Comparison of ENCODE assay signal across 8 cellular contexts in genomic region chr1:203504400-203505250, GRCh38. TPM values are rescaled to one million over a fixed set of nuclear protein-coding genes. Genes with fewer than 3 reads are reported as not detected.
DNase-seq lines count a peak whose midpoint lies in the region; ATAC-seq and TF ChIP-seq lines count a peak whose summit lies in the region.

No MANE protein-coding gene starts in this region.

- H3K27me3 Mint-ChIP-seq in activated CD4-positive, alpha-beta memory T cell treated with anti-CD3 and anti-CD28 coated beads, Interleukin-2, amount 10 ng/mL, durations not matched to agents 7 days and 5 days = peaks cover 15% of the 10 kb centered on the region

- no peak overlapping the region for H3K27ac ChIP-seq in C4-2B

- no peak for ATAC-seq in HG03045 (IDR thresholded peaks at IDR 0.05; ENCODE audit: unreplicated experiment)

- peak; percentile 75 for DNase-seq in HPDE6-E6E7 (ENCODE audit: extremely low spot score)
- peak; percentile 85 for DNase-seq in NCI-H82 treated with DMSO at 0.1 percent for 48 hours (lab: John Stamatoyannopoulos, UW; ENCODE audit: unreplicated experiment)
- peak; percentile 79 for DNase-seq in activated CD4-positive, alpha-beta memory T cell treated with anti-CD3 and anti-CD28 coated beads, Interleukin-2, amount 10 ng/mL, durations not matched to agents 7 days and 5 days
- DNase-seq in effector CD4-positive, alpha-beta T cell = peak; percentile 69
- DNase-seq in lung microvascular endothelial cell (ENCODE audit: low read depth in 2 of 2) = peak; percentile 79 to 84
- DNase-seq in stimulated activated CD8-positive, alpha-beta memory T cell treated with anti-CD3 and anti-CD28 coated beads, Interleukin-12 subunit alpha, Interleukin-12 subunit beta, amount 100 ng/mL, for 24 hours (ENCODE audit: extremely low read depth) = peak; percentile 32

- no peaks in the 10 kb centered on the region for H3K9me3 Mint-ChIP-seq in activated CD4-positive, alpha-beta memory T cell treated with anti-CD3 and anti-CD28 coated beads, Interleukin-2, amount 10 ng/mL, durations not matched to agents 7 days and 5 days

- H3K4me1 Mint-ChIP-seq in activated CD4-positive, alpha-beta memory T cell treated with anti-CD3 and anti-CD28 coated beads, Interleukin-2, amount 10 ng/mL, durations not matched to agents 7 days and 5 days = no peaks in the 10 kb centered on the region

- peak; percentile 87 for TF ChIP-seq CTCF in C4-2B (conservative IDR thresholded peaks at IDR 0.05)

- POLR2A ChIA-PET in activated CD4-positive, alpha-beta memory T cell treated with anti-CD3 and anti-CD28 coated beads, Interleukin-2, amount 10 ng/mL, durations not matched to agents 7 days and 5 days (lab: Charles Lee) = interaction anchor here (1.1 to 1.4 kb wide), 2 partner anchors 14 to 124 kb away, joined by 3 to 4 read pairs; no protein-coding TSS in a partner anchor

- H3K27ac Mint-ChIP-seq in activated CD4-positive, alpha-beta memory T cell treated with anti-CD3 and anti-CD28 coated beads, Interleukin-2, amount 10 ng/mL, durations not matched to agents 7 days and 5 days = no peak overlapping the region

- no peaks in the 10 kb centered on the region for H3K36me3 Mint-ChIP-seq in activated CD4-positive, alpha-beta memory T cell treated with anti-CD3 and anti-CD28 coated beads, Interleukin-2, amount 10 ng/mL, durations not matched to agents 7 days and 5 days (ENCODE audit: low read depth)

- no peak overlapping the region for H3K4me3 Mint-ChIP-seq in activated CD4-positive, alpha-beta memory T cell treated with anti-CD3 and anti-CD28 coated beads, Interleukin-2, amount 10 ng/mL, durations not matched to agents 7 days and 5 days

- CTCF ChIA-PET in activated CD4-positive, alpha-beta memory T cell treated with anti-CD3 and anti-CD28 coated beads, Interleukin-2, amount 10 ng/mL, durations not matched to agents 7 days and 5 days (lab: Charles Lee) = interaction anchor here (0.5 to 4.1 kb wide), 31 partner anchors 9 to 1109 kb away, joined by 3 to 68 read pairs (median 3); partner anchors contain the start of genes ATP2B4 and LAX1

RNA-seq across cellular contexts. Expression of gene OPTC, which starts 10.7 kb away (rescaled TPM):
- not detected for total RNA-seq in activated CD4-positive, alpha-beta memory T cell treated with anti-CD3 and anti-CD28 coated beads, Interleukin-2, amount 10 ng/mL, durations not matched to agents 7 days and 5 days
- total RNA-seq in lung microvascular endothelial cell = not detected in 2 replicates

RNA-seq across cellular contexts. Expression of gene PRELP, which starts 29.0 kb away (rescaled TPM):
- not detected for total RNA-seq in activated CD4-positive, alpha-beta memory T cell treated with anti-CD3 and anti-CD28 coated beads, Interleukin-2, amount 10 ng/mL, durations not matched to agents 7 days and 5 days
- total RNA-seq in lung microvascular endothelial cell = not detected in 2 replicates

Comparison
In these comparisons a context has a peak if more than half of its experiments do, and no peak if none do; other contexts are left out.
1. DNase-seq: peak in every context shown above with its lines; median percentile 85 in NCI-H82 treated with DMSO at 0.1 percent for 48 hours; 82 in lung microvascular endothelial cell; 79 in activated CD4-positive, alpha-beta memory T cell treated with anti-CD3 and anti-CD28 coated beads, Interleukin-2, amount 10 ng/mL, durations not matched to agents 7 days and 5 days; 75 in HPDE6-E6E7; 69 in effector CD4-positive, alpha-beta T cell; 32 in stimulated activated CD8-positive, alpha-beta memory T cell treated with anti-CD3 and anti-CD28 coated beads, Interleukin-12 subunit alpha, Interleukin-12 subunit beta, amount 100 ng/mL, for 24 hours.